ENCODE assay signal across 21 cellular contexts in genomic region chr15:66139816-66140215, GRCh38.
DNase-seq lines count a peak whose midpoint lies in the region; ATAC-seq and TF ChIP-seq lines count a peak whose summit lies in the region.
"Had no signal": no experiment of that assay in that cellular context is flagged by ENCODE, and none has a peak within 500 bp of the region (broad histone marks: within the 10 kb centered on the region; RNA-seq: fewer than 3 reads in every experiment).

No MANE protein-coding gene starts in this region.

- H3K9me3 Mint-ChIP-seq in glutamatergic neuron (ENCODE audit: unreplicated experiment) = peaks cover 7% of the 10 kb centered on the region
- H3K9me3 Mint-ChIP-seq: CD4-positive, alpha-beta memory T cell; T-helper 1 cell treated with Interleukin-12 subunit alpha and Interleukin-12 subunit beta and Interleukin-4 antibody, amounts not matched to agents 30 μg/mL and 1 μg/mL, for 36 hours had no signal

- H3K4me3 ChIP-seq in right atrium auricular region = no peak overlapping the region
- H3K4me3 ChIP-seq: BLaER1 treated with 17β-estradiol and CSF1 and Interleukin-3, amounts not matched to agents 10 nM and 100 nM; Peyer's patch; SJSA1 had no signal

- peaks cover 3% of the 10 kb centered on the region for H3K36me3 Mint-ChIP-seq in glutamatergic neuron (ENCODE audit: unreplicated experiment)
- H3K36me3 Mint-ChIP-seq: CD4-positive, alpha-beta memory T cell had no signal

- no peak for ATAC-seq in Right ventricle myocardium inferior
- no peak for ATAC-seq in GM19324 (IDR thresholded peaks at IDR 0.05; ENCODE audit: low FRiP score, unreplicated experiment)
- ATAC-seq: HCT116 had no signal

- H3K27ac ChIP-seq in right atrium auricular region = no peak overlapping the region
- H3K27ac ChIP-seq: BLaER1 treated with 17β-estradiol and CSF1 and Interleukin-3, amounts not matched to agents 10 nM and 100 nM; KMS-11; Peyer's patch; SJSA1 had no signal

- H3K4me1 Mint-ChIP-seq in glutamatergic neuron (ENCODE audit: low read depth, unreplicated experiment) = peaks cover 36% of the 10 kb centered on the region

- H3K4me1 ChIP-seq in right atrium auricular region = peaks cover 0 to 15% of the 10 kb centered on the region in 2 donors
- H3K4me1 ChIP-seq: Caco-2, Peyer's patch, SJSA1 had no signal

- no peaks in the 10 kb centered on the region for H3K36me3 ChIP-seq in right atrium auricular region
- H3K36me3 ChIP-seq: BLaER1 treated with 17β-estradiol and CSF1 and Interleukin-3, amounts not matched to agents 10 nM and 100 nM; Peyer's patch; SJSA1 had no signal

- H3K27ac Mint-ChIP-seq in glutamatergic neuron (ENCODE audit: unreplicated experiment) = peak overlapping the region; percentile 1
- H3K27ac Mint-ChIP-seq: T-helper 1 cell treated with Interleukin-12 subunit alpha and Interleukin-12 subunit beta and Interleukin-4 antibody, amounts not matched to agents 30 μg/mL and 1 μg/mL, for 36 hours had no signal

- TF ChIP-seq CTCF in right atrium auricular region (IDR thresholded peaks at IDR 0.05) (no peak), glutamatergic neuron (IDR thresholded peaks at IDR 0.05; ENCODE audit: partially characterized antibody, unreplicated experiment) (no peak)

- H3K27me3 Mint-ChIP-seq in glutamatergic neuron (ENCODE audit: unreplicated experiment) = peaks cover 5% of the 10 kb centered on the region

- DNase-seq in Right ventricle myocardium inferior (ENCODE audit: missing footprints) (peak; percentile 46), right atrium auricular region (ENCODE audit: low spot score) (no peak), NCI-H69 (lab: John Stamatoyannopoulos, UW) (peak; percentile 71), glutamatergic neuron (no peak), EL (no peak), SKM-1 treated with dmso at 0.1 percent for 144 hours (lab: John Stamatoyannopoulos, UW; ENCODE audit: unreplicated experiment) (no peak)
- DNase-seq: ACHN; Caco-2; CD4-positive, alpha-beta memory T cell; DMS 273 treated with DMSO at 0.1 percent for 48 hours; NCI-H1930; NCI-H2171; NCI-H446; NCI-H526 treated with DMSO at 0.1 percent for 48 hours; Peyer's patch had no signal

- intact Hi-C loops in Right ventricle myocardium inferior (cut with DNase I) = no loop called here

- no peaks in the 10 kb centered on the region for H3K27me3 ChIP-seq in right atrium auricular region
- H3K27me3 ChIP-seq: BLaER1 treated with 17β-estradiol and CSF1 and Interleukin-3, amounts not matched to agents 10 nM and 100 nM; Peyer's patch had no signal

- no peaks in the 10 kb centered on the region for H3K9me3 ChIP-seq in right atrium auricular region
- H3K9me3 ChIP-seq: BLaER1 treated with 17β-estradiol and CSF1 and Interleukin-3, amounts not matched to agents 10 nM and 100 nM; Caco-2; Peyer's patch; SJSA1 had no signal

- H3K4me3 Mint-ChIP-seq in glutamatergic neuron (ENCODE audit: unreplicated experiment) = peak overlapping the region; percentile 21
- H3K4me3 Mint-ChIP-seq: CD4-positive, alpha-beta memory T cell; T-helper 1 cell treated with Interleukin-12 subunit alpha and Interleukin-12 subunit beta and Interleukin-4 antibody, amounts not matched to agents 30 μg/mL and 1 μg/mL, for 36 hours had no signal

Comparison
In these comparisons a context has a peak if more than half of its experiments do, and no peak if none do; other contexts are left out.
1. DNase-seq: peak in Right ventricle myocardium inferior (single experiment) and NCI-H69 (single experiment); none in right atrium auricular region (single experiment), glutamatergic neuron (single experiment), EL (single experiment) and SKM-1 treated with dmso at 0.1 percent for 144 hours (single experiment).